Comparison of ENCODE assay signal across 1 cellular context in genomic region chr12:2319747-2320146, GRCh38.
TF ChIP-seq lines count a peak whose summit lies in the region.

No MANE protein-coding gene starts in this region.

TF ChIP-seq in SK-N-SH, 30 proteins besides CTCF, POLR2A, EP300 and RAD21 (continued from another document):
- no peak for TF ChIP-seq REST (IDR thresholded peaks at IDR 0.05; ENCODE audit: low read depth, low read length)
